8 cellular contexts compared by ENCODE assay signal in genomic region chr12:54217774-54218221, GRCh38. TPM values are rescaled to one million over a fixed set of nuclear protein-coding genes. Genes with fewer than 3 reads are reported as not detected.
DNase-seq lines count a peak whose midpoint lies in the region; ATAC-seq and TF ChIP-seq lines count a peak whose summit lies in the region.

No MANE protein-coding gene starts in this region.

- peak; percentile 30 for ATAC-seq in activated B cell treated with CpG ODN at 0.5 μM for 24 hours (ENCODE audit: low read depth)
- no peak for ATAC-seq in stimulated activated effector memory CD8-positive, alpha-beta T cell treated with anti-CD3 and anti-CD28 coated beads, Interleukin-12 subunit alpha, Interleukin-12 subunit beta, amount 100 ng/mL, for 72 hours

- H3K27me3 Mint-ChIP-seq in activated CD4-positive, alpha-beta T cell treated with anti-CD3 and anti-CD28 coated beads, Interleukin-2, amount 10 ng/mL, durations not matched to agents 24 days and 14 days = peaks cover 21% of the 10 kb centered on the region
- no peaks in the 10 kb centered on the region for H3K27me3 Mint-ChIP-seq in activated B cell treated with CpG ODN at 0.5 μM for 24 hours

- POLR2A ChIA-PET in activated B cell treated with CpG ODN at 0.5 μM for 24 hours (lab: Charles Lee) = interaction anchor here (0.6 to 1.4 kb wide), 3 partner anchors 141 to 164 kb away, joined by 3 read pairs; partner anchors contain the start of gene HOXC4
- POLR2A ChIA-PET in HEK293T (lab: Yijun Ruan, JAX) = interaction anchor here (1.4 to 1.7 kb wide), 2 partner anchors 62 to 141 kb away, joined by 6 to 7 read pairs; partner anchors contain the start of genes CBX5 and HNRNPA1

- intact Hi-C loops in activated CD4-positive, alpha-beta T cell treated with anti-CD3 and anti-CD28 coated beads, Interleukin-2, amount 10 ng/mL, durations not matched to agents 24 days and 14 days (cut with micrococcal nuclease) = no loop called here
- intact Hi-C loops in activated B cell treated with CpG ODN at 0.5 μM for 24 hours (cut with micrococcal nuclease) = loop anchor here (10.0 kb wide), 1 partner anchor 893 kb away; the partner anchor contains the start of gene AAAS

- H3K9me3 Mint-ChIP-seq in activated CD4-positive, alpha-beta T cell treated with anti-CD3 and anti-CD28 coated beads, Interleukin-2, amount 10 ng/mL, durations not matched to agents 24 days and 14 days = no peaks in the 10 kb centered on the region
- H3K9me3 Mint-ChIP-seq in activated B cell treated with CpG ODN at 0.5 μM for 24 hours = no peaks in the 10 kb centered on the region
- H3K9me3 Mint-ChIP-seq in stimulated activated effector memory CD8-positive, alpha-beta T cell treated with anti-CD3 and anti-CD28 coated beads, Interleukin-12 subunit alpha, Interleukin-12 subunit beta, amount 100 ng/mL, for 72 hours = no peaks in the 10 kb centered on the region

- H3K27ac Mint-ChIP-seq in activated CD4-positive, alpha-beta T cell treated with anti-CD3 and anti-CD28 coated beads, Interleukin-2, amount 10 ng/mL, durations not matched to agents 24 days and 14 days = no peak overlapping the region
- H3K27ac Mint-ChIP-seq in activated B cell treated with CpG ODN at 0.5 μM for 24 hours = no peak overlapping the region
- no peak overlapping the region for H3K27ac Mint-ChIP-seq in stimulated activated effector memory CD8-positive, alpha-beta T cell treated with anti-CD3 and anti-CD28 coated beads, Interleukin-12 subunit alpha, Interleukin-12 subunit beta, amount 100 ng/mL, for 72 hours

- no peak for TF ChIP-seq CTCF in activated B cell treated with CpG ODN at 0.5 μM for 24 hours (IDR thresholded peaks at IDR 0.05)

- peak; percentile 66 for DNase-seq in activated CD4-positive, alpha-beta T cell treated with anti-CD3 and anti-CD28 coated beads, Interleukin-2, amount 10 ng/mL, durations not matched to agents 24 days and 14 days
- no peak for DNase-seq in activated CD4-positive, alpha-beta T cell treated with anti-CD3 and anti-CD28 coated beads, Interleukin-2, amount 50 U/mL, for 4 hours
- DNase-seq in activated B cell treated with CpG ODN at 0.5 μM for 24 hours (peak; percentile 57), hippocampal formation (lab: John Stamatoyannopoulos, UW) (peak; percentile 50 to 79), HEK293T (ENCODE audit: extremely low spot score) (no peak), AML-193 (lab: John Stamatoyannopoulos, UW) (no peak), NCI-H2081 treated with DMSO at 0.1 percent for 48 hours (lab: John Stamatoyannopoulos, UW) (no peak)
- no peak for DNase-seq in stimulated activated effector memory CD8-positive, alpha-beta T cell treated with anti-CD3 and anti-CD28 coated beads, Interleukin-12 subunit alpha, Interleukin-12 subunit beta, amount 100 ng/mL, for 72 hours (ENCODE audit: low spot score in 2 of 2)

- H3K4me3 Mint-ChIP-seq in activated CD4-positive, alpha-beta T cell treated with anti-CD3 and anti-CD28 coated beads, Interleukin-2, amount 10 ng/mL, durations not matched to agents 24 days and 14 days = peak overlapping the region; percentile 85
- peak overlapping the region; percentile 83 for H3K4me3 Mint-ChIP-seq in activated B cell treated with CpG ODN at 0.5 μM for 24 hours
- H3K4me3 Mint-ChIP-seq in stimulated activated effector memory CD8-positive, alpha-beta T cell treated with anti-CD3 and anti-CD28 coated beads, Interleukin-12 subunit alpha, Interleukin-12 subunit beta, amount 100 ng/mL, for 72 hours = peak overlapping the region; percentile 85

- H3K36me3 Mint-ChIP-seq in activated CD4-positive, alpha-beta T cell treated with anti-CD3 and anti-CD28 coated beads, Interleukin-2, amount 10 ng/mL, durations not matched to agents 24 days and 14 days (ENCODE audit: low read depth) = no peaks in the 10 kb centered on the region
- no peaks in the 10 kb centered on the region for H3K36me3 Mint-ChIP-seq in activated B cell treated with CpG ODN at 0.5 μM for 24 hours (ENCODE audit: low read depth)
- no peaks in the 10 kb centered on the region for H3K36me3 Mint-ChIP-seq in stimulated activated effector memory CD8-positive, alpha-beta T cell treated with anti-CD3 and anti-CD28 coated beads, Interleukin-12 subunit alpha, Interleukin-12 subunit beta, amount 100 ng/mL, for 72 hours

- CTCF ChIA-PET in activated B cell treated with CpG ODN at 0.5 μM for 24 hours (lab: Charles Lee) (interaction anchor here (0.7 to 1.9 kb wide), 5 partner anchors 13 to 212 kb away, joined by 3 to 10 read pairs (median 4); no protein-coding TSS in a partner anchor), HEK293T (lab: Yijun Ruan, JAX) (interaction anchor here (1.0 to 1.4 kb wide), 3 partner anchors 12 to 233 kb away, joined by 3 read pairs; partner anchors contain the start of genes HOXC10 and HOXC8)

- peaks cover 23% of the 10 kb centered on the region for H3K4me1 Mint-ChIP-seq in activated CD4-positive, alpha-beta T cell treated with anti-CD3 and anti-CD28 coated beads, Interleukin-2, amount 10 ng/mL, durations not matched to agents 24 days and 14 days
- peaks cover 45% of the 10 kb centered on the region for H3K4me1 Mint-ChIP-seq in activated B cell treated with CpG ODN at 0.5 μM for 24 hours
- H3K4me1 Mint-ChIP-seq in stimulated activated effector memory CD8-positive, alpha-beta T cell treated with anti-CD3 and anti-CD28 coated beads, Interleukin-12 subunit alpha, Interleukin-12 subunit beta, amount 100 ng/mL, for 72 hours = peaks cover 27% of the 10 kb centered on the region

TF ChIP-seq in HEK293T, 16 proteins besides CTCF, POLR2A, EP300 and RAD21:
- no peak for TF ChIP-seq FOXA1 (IDR thresholded peaks at IDR 0.05)
- no peak for TF ChIP-seq CTBP1 (IDR thresholded peaks at IDR 0.05; ENCODE audit: borderline replicate concordance)
- no peak for TF ChIP-seq ELF4 (IDR thresholded peaks at IDR 0.05)
- TF ChIP-seq FOXM1 (IDR thresholded peaks at IDR 0.05; ENCODE audit: borderline replicate concordance) = no peak
- TF ChIP-seq L3MBTL2 (conservative IDR thresholded peaks at IDR 0.05) = no peak
- TF ChIP-seq LEF1 (IDR thresholded peaks at IDR 0.05; ENCODE audit: borderline replicate concordance) = no peak
- no peak for TF ChIP-seq ARNT (IDR thresholded peaks at IDR 0.05)
- TF ChIP-seq NFRKB (IDR thresholded peaks at IDR 0.05) = no peak
- TF ChIP-seq SUZ12 (IDR thresholded peaks at IDR 0.05) = no peak
- no peak for TF ChIP-seq TARDBP (IDR thresholded peaks at IDR 0.05)
- no peak for TF ChIP-seq BHLHE40 (IDR thresholded peaks at IDR 0.05; ENCODE audit: borderline replicate concordance)
- TF ChIP-seq HDGF (IDR thresholded peaks at IDR 0.05; ENCODE audit: borderline replicate concordance) = no peak
- TF ChIP-seq PKNOX1 (IDR thresholded peaks at IDR 0.05) = no peak
- no peak for TF ChIP-seq SP1 (IDR thresholded peaks at IDR 0.05)

RNA-seq across cellular contexts. Expression of gene SMUG1, which starts 29.0 kb away (rescaled TPM):
- total RNA-seq in activated CD4-positive, alpha-beta T cell treated with anti-CD3 and anti-CD28 coated beads, Interleukin-2, amount 10 ng/mL, durations not matched to agents 24 days and 14 days = 28.2 and 28.8 TPM in 2 replicates
- total RNA-seq in activated B cell treated with CpG ODN at 0.5 μM for 24 hours = 31.2 and 38.6 TPM in 2 replicates

Comparison
In these comparisons a context has a peak if more than half of its experiments do, and no peak if none do; other contexts are left out.
1. DNase-seq: peak in activated CD4-positive, alpha-beta T cell treated with anti-CD3 and anti-CD28 coated beads, Interleukin-2, amount 10 ng/mL, durations not matched to agents 24 days and 14 days (single experiment), activated B cell treated with CpG ODN at 0.5 μM for 24 hours (single experiment) and hippocampal formation (2 of 2); none in activated CD4-positive, alpha-beta T cell treated with anti-CD3 and anti-CD28 coated beads, Interleukin-2, amount 50 U/mL, for 4 hours (0 of 2), stimulated activated effector memory CD8-positive, alpha-beta T cell treated with anti-CD3 and anti-CD28 coated beads, Interleukin-12 subunit alpha, Interleukin-12 subunit beta, amount 100 ng/mL, for 72 hours (0 of 2), HEK293T (single experiment), AML-193 (0 of 2) and NCI-H2081 treated with DMSO at 0.1 percent for 48 hours (single experiment).
2. Peak in every context shown above with its lines, with median percentiles within 50 percentile points of each other: H3K4me3 Mint-ChIP-seq.